In the genomic region with DNA sequence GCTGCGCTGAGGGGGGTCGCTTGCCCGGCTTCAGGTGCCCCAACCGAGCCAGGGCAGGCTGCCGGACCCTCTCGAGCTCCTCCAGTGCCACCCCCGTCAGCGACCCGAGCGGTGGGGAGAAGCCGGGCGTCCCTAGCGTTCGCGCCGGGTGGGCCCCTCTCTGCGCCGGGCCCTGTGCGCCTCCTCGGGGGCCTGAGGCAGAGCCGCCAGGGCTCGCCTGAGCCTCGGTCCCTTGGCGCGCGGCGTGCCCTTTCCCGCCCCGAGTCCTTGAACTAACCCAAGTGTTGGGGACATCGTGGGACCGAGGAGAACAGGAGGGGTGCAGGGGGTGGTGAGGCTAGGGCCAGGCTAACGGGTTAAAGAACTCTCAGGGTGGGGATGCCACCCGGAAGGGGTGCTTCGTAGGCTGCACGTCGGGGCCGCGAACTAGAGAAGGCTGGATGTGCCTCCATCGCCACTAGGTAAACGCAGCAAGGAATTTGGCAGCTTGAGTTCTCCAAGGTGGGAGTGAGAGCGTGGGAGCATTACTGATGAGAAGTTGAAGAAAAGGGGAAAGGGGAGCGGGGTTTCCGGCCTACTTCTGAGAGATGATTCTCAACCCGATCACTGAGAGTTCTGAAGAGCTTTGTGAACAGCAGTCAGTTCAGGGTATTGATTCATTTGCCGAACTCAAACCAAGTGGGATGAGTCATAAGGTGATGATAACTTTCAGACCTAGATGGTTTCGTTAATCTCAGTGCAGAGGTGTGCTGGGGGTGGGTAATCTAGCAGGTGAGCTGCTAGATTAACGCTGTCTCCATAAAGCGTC, we compare ENCODE assay signal across 1 cellular context.
A peak's percentile ranks its signal among the peaks of the same experiment; 100 is the strongest.
TF ChIP-seq lines count a peak whose summit lies in the region.

No MANE protein-coding gene starts in this region.

TF ChIP-seq in K562, 482 proteins besides CTCF, POLR2A, EP300 and RAD21 (continued from another document and continues in another):
- TF ChIP-seq, protein P1, sequence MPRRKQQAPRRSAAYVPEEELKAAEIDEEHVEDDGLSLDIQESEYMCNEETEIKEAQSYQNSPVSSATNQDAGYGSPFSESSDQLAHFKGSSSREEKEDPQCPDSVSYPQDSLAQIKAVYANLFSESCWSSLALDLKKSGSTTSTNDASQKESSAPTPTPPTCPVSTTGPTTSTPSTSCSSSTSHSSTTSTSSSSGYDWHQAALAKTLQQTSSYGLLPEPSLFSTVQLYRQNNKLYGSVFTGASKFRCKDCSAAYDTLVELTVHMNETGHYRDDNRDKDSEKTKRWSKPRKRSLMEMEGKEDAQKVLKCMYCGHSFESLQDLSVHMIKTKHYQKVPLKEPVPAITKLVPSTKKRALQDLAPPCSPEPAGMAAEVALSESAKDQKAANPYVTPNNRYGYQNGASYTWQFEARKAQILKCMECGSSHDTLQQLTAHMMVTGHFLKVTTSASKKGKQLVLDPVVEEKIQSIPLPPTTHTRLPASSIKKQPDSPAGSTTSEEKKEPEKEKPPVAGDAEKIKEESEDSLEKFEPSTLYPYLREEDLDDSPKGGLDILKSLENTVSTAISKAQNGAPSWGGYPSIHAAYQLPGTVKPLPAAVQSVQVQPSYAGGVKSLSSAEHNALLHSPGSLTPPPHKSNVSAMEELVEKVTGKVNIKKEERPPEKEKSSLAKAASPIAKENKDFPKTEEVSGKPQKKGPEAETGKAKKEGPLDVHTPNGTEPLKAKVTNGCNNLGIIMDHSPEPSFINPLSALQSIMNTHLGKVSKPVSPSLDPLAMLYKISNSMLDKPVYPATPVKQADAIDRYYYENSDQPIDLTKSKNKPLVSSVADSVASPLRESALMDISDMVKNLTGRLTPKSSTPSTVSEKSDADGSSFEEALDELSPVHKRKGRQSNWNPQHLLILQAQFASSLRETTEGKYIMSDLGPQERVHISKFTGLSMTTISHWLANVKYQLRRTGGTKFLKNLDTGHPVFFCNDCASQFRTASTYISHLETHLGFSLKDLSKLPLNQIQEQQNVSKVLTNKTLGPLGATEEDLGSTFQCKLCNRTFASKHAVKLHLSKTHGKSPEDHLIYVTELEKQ (CRISPR knock-in tag; IDR thresholded peaks at IDR 0.05): no peak
- TF ChIP-seq SREBF2 (CRISPR knock-in tag; IDR thresholded peaks at IDR 0.05) (no peak), HDAC6 (IDR thresholded peaks at IDR 0.05; ENCODE audit: low read depth, low read length) (no peak), ZNF764 (CRISPR knock-in tag; IDR thresholded peaks at IDR 0.05; ENCODE audit: low read depth) (no peak), NCOA4 (IDR thresholded peaks at IDR 0.05; ENCODE audit: partially characterized antibody) (no peak), POU5F1 (IDR thresholded peaks at IDR 0.05; ENCODE audit: borderline replicate concordance, low read depth, low read length, partially characterized antibody) (no peak), SMAD2 (IDR thresholded peaks at IDR 0.05; ENCODE audit: low read depth, low read length) (no peak), EGR1 (conservative IDR thresholded peaks at IDR 0.05) (peak; percentile 44), PYGO2 (tag; IDR thresholded peaks at IDR 0.05) (no peak), SOX6 (IDR thresholded peaks at IDR 0.05) (no peak), ZSCAN29 (IDR thresholded peaks at IDR 0.05) (no peak), BRD4 (IDR thresholded peaks at IDR 0.05) (no peak), SUPT5H (IDR thresholded peaks at IDR 0.05) (no peak), ZNF140 (CRISPR knock-in tag; IDR thresholded peaks at IDR 0.05) (no peak), STAG1 (CRISPR knock-in tag; IDR thresholded peaks at IDR 0.05; ENCODE audit: borderline replicate concordance) (no peak), MED1 (CRISPR knock-in tag; IDR thresholded peaks at IDR 0.05; ENCODE audit: borderline replicate concordance) (no peak), OTX1 (CRISPR knock-in tag; IDR thresholded peaks at IDR 0.05) (no peak), ZNF589 (CRISPR knock-in tag; IDR thresholded peaks at IDR 0.05; ENCODE audit: low read depth) (no peak), KDM5B (IDR thresholded peaks at IDR 0.05; ENCODE audit: insufficient replicate concordance, low read depth, low read length) (peak; percentile 35), MYBL2 (IDR thresholded peaks at IDR 0.05; ENCODE audit: low read depth) (no peak), MYBL2 (CRISPR knock-in tag; IDR thresholded peaks at IDR 0.05; ENCODE audit: borderline replicate concordance) (no peak), ZNF121 (CRISPR knock-in tag; conservative IDR thresholded peaks at IDR 0.05) (no peak), HDAC2 (IDR thresholded peaks at IDR 0.05) (no peak)
- TF ChIP-seq, protein P2, sequence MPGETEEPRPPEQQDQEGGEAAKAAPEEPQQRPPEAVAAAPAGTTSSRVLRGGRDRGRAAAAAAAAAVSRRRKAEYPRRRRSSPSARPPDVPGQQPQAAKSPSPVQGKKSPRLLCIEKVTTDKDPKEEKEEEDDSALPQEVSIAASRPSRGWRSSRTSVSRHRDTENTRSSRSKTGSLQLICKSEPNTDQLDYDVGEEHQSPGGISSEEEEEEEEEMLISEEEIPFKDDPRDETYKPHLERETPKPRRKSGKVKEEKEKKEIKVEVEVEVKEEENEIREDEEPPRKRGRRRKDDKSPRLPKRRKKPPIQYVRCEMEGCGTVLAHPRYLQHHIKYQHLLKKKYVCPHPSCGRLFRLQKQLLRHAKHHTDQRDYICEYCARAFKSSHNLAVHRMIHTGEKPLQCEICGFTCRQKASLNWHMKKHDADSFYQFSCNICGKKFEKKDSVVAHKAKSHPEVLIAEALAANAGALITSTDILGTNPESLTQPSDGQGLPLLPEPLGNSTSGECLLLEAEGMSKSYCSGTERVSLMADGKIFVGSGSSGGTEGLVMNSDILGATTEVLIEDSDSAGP (CRISPR knock-in tag; IDR thresholded peaks at IDR 0.05): no peak
- TF ChIP-seq, protein P3, sequence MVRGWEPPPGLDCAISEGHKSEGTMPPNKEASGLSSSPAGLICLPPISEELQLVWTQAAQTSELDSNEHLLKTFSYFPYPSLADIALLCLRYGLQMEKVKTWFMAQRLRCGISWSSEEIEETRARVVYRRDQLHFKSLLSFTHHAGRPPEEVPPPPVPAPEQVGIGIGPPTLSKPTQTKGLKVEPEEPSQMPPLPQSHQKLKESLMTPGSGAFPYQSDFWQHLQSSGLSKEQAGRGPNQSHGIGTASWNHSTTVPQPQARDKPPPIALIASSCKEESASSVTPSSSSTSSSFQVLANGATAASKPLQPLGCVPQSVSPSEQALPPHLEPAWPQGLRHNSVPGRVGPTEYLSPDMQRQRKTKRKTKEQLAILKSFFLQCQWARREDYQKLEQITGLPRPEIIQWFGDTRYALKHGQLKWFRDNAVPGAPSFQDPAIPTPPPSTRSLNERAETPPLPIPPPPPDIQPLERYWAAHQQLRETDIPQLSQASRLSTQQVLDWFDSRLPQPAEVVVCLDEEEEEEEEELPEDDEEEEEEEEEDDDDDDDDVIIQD (CRISPR knock-in tag; IDR thresholded peaks at IDR 0.05): no peak
- TF ChIP-seq, protein P4, sequence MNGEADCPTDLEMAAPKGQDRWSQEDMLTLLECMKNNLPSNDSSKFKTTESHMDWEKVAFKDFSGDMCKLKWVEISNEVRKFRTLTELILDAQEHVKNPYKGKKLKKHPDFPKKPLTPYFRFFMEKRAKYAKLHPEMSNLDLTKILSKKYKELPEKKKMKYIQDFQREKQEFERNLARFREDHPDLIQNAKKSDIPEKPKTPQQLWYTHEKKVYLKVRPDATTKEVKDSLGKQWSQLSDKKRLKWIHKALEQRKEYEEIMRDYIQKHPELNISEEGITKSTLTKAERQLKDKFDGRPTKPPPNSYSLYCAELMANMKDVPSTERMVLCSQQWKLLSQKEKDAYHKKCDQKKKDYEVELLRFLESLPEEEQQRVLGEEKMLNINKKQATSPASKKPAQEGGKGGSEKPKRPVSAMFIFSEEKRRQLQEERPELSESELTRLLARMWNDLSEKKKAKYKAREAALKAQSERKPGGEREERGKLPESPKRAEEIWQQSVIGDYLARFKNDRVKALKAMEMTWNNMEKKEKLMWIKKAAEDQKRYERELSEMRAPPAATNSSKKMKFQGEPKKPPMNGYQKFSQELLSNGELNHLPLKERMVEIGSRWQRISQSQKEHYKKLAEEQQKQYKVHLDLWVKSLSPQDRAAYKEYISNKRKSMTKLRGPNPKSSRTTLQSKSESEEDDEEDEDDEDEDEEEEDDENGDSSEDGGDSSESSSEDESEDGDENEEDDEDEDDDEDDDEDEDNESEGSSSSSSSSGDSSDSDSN (IDR thresholded peaks at IDR 0.05; ENCODE audit: borderline replicate concordance in 1 of 2, low read depth in 2 of 2, low read length in 2 of 2): peak; percentile 53 to 90; a peak in 2 of 4 replicates
- TF ChIP-seq, protein P5, sequence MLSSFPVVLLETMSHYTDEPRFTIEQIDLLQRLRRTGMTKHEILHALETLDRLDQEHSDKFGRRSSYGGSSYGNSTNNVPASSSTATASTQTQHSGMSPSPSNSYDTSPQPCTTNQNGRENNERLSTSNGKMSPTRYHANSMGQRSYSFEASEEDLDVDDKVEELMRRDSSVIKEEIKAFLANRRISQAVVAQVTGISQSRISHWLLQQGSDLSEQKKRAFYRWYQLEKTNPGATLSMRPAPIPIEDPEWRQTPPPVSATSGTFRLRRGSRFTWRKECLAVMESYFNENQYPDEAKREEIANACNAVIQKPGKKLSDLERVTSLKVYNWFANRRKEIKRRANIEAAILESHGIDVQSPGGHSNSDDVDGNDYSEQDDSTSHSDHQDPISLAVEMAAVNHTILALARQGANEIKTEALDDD (IDR thresholded peaks at IDR 0.05): peak; percentile 65; the same call in 1 of the 2 replicates
- TF ChIP-seq, protein P6, sequence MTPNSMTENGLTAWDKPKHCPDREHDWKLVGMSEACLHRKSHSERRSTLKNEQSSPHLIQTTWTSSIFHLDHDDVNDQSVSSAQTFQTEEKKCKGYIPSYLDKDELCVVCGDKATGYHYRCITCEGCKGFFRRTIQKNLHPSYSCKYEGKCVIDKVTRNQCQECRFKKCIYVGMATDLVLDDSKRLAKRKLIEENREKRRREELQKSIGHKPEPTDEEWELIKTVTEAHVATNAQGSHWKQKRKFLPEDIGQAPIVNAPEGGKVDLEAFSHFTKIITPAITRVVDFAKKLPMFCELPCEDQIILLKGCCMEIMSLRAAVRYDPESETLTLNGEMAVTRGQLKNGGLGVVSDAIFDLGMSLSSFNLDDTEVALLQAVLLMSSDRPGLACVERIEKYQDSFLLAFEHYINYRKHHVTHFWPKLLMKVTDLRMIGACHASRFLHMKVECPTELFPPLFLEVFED (CRISPR knock-in tag; conservative IDR thresholded peaks at IDR 0.05): no peak
- TF ChIP-seq, protein P7, sequence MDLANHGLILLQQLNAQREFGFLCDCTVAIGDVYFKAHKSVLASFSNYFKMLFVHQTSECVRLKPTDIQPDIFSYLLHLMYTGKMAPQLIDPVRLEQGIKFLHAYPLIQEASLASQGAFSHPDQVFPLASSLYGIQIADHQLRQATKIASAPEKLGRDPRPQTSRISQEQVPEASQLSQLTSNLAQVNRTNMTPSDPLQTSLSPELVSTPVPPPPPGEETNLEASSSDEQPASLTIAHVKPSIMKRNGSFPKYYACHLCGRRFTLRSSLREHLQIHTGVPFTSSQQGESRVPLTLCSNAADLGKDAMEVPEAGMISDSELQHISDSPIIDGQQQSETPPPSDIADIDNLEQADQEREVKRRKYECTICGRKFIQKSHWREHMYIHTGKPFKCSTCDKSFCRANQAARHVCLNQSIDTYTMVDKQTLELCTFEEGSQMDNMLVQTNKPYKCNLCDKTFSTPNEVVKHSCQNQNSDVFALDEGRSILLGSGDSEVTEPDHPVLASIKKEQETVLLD (IDR thresholded peaks at IDR 0.05): no peak
- TF ChIP-seq, protein P8, sequence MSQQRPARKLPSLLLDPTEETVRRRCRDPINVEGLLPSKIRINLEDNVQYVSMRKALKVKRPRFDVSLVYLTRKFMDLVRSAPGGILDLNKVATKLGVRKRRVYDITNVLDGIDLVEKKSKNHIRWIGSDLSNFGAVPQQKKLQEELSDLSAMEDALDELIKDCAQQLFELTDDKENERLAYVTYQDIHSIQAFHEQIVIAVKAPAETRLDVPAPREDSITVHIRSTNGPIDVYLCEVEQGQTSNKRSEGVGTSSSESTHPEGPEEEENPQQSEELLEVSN (IDR thresholded peaks at IDR 0.05; ENCODE audit: borderline replicate concordance in 1 of 2, extremely low read depth in 1 of 2, insufficient read depth in 1 of 2, insufficient read length in 1 of 2, low read depth in 1 of 2, low read length in 1 of 2, poor library complexity in 1 of 2, severe bottlenecking in 1 of 2): peak; percentile 66 to 90
- TF ChIP-seq, protein P9, sequence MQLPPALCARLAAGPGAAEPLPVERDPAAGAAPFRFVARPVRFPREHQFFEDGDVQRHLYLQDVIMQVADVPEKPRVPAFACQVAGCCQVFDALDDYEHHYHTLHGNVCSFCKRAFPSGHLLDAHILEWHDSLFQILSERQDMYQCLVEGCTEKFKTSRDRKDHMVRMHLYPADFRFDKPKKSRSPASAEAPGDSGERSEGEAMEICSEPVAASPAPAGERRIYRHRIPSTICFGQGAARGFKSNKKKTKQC (CRISPR knock-in tag; IDR thresholded peaks at IDR 0.05): 0 out of 2 replicates have a peak, but pooled peaks have one; percentile 20
